Comparison of ENCODE assay signal across 23 cellular contexts in the genomic region with DNA sequence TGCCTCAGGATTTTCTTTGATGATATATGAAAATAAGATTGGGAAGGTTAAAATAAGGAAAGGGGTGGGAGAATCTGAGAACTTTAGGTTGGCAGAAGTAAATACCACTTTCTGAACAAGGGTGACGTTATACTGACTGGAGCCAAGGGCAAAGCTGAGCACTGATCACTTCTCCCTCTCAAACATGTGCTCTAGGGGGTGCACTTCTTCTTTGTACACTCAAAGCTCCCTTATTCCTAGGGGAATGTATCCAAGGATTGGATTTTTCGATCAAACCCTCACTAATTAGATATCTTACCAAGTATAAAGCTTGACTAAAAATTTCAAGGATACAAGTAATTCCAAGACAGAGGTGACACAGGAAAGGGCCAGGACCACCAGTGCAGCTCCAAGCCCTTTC.
A peak's percentile ranks its signal among the peaks of the same experiment; 100 is the strongest.
DNase-seq lines count a peak whose midpoint lies in the region; ATAC-seq, FAIRE-seq and TF ChIP-seq lines count a peak whose summit lies in the region.
"Had no signal": no experiment of that assay in that cellular context is flagged by ENCODE, and none has a peak within 500 bp of the region (broad histone marks: within the 10 kb centered on the region; RNA-seq: fewer than 3 reads in every experiment).

No MANE protein-coding gene starts in this region.

- no peak for FAIRE-seq in RCC 7860 (lab: Jason Lieb, UNC)
- FAIRE-seq: HTR-8/SVneo, TTC549 had no signal

- H3K4me3 ChIP-seq in endodermal cell (ENCODE audit: low read length): no peak overlapping the region

- no peak overlapping the region for H3K4me3 Mint-ChIP-seq in endodermal cell
- H3K4me3 Mint-ChIP-seq: activated naive CD8-positive, alpha-beta T cell treated with anti-CD3 and anti-CD28 coated beads, Interleukin-2, amount 50 U/mL, for 24 hours; activated T-cell treated with anti-CD3 and anti-CD28 coated beads, Interleukin-2, amount 50 U/mL, for 72 hours; CD4-positive, CD25-positive, alpha-beta regulatory T cell; effector memory CD8-positive, alpha-beta T cell had no signal

- no peak for ATAC-seq in GM21529 (IDR thresholded peaks at IDR 0.05; ENCODE audit: unreplicated experiment)
- ATAC-seq: activated naive CD8-positive, alpha-beta T cell treated with anti-CD3 and anti-CD28 coated beads, Interleukin-2, amount 50 U/mL, for 24 hours; activated T-cell treated with anti-CD3 and anti-CD28 coated beads, Interleukin-2, amount 50 U/mL, for 72 hours; effector memory CD8-positive, alpha-beta T cell had no signal

- TF ChIP-seq CTCF in endodermal cell (conservative IDR thresholded peaks at IDR 0.05): peak; percentile 67

- no peaks in the 10 kb centered on the region for H3K36me3 ChIP-seq in endodermal cell (ENCODE audit: control insufficient read depth, insufficient read depth, low read length)

- no peak overlapping the region for H3K27ac Mint-ChIP-seq in endodermal cell
- H3K27ac Mint-ChIP-seq: activated naive CD8-positive, alpha-beta T cell treated with anti-CD3 and anti-CD28 coated beads, Interleukin-2, amount 50 U/mL, for 24 hours; activated T-cell treated with anti-CD3 and anti-CD28 coated beads, Interleukin-2, amount 50 U/mL, for 72 hours; CD4-positive, CD25-positive, alpha-beta regulatory T cell; effector memory CD8-positive, alpha-beta T cell had no signal

- DNase-seq in DMS 273 (lab: John Stamatoyannopoulos, UW; ENCODE audit: unreplicated experiment) (peak; percentile 24), DMS 273 treated with DMSO at 0.1 percent for 48 hours (lab: John Stamatoyannopoulos, UW) (no peak), NCI-H82 treated with DMSO at 0.1 percent for 48 hours (lab: John Stamatoyannopoulos, UW; ENCODE audit: unreplicated experiment) (peak; percentile 81), endodermal cell (no peak), pons (ENCODE audit: low spot score) (peak; percentile 68), RCC 7860 (ENCODE audit: low spot score) (no peak), NCI-H510A treated with DMSO at 0.1 percent for 48 hours (lab: John Stamatoyannopoulos, UW) (no peak)
- DNase-seq: activated CD4-positive, alpha-beta T cell treated with anti-CD3 and anti-CD28 coated beads, Interleukin-2, amount 50 U/mL, for 4 hours; activated naive CD8-positive, alpha-beta T cell treated with anti-CD3 and anti-CD28 coated beads, Interleukin-2, amount 50 U/mL, for 24 hours; activated T-cell treated with anti-CD3 and anti-CD28 coated beads, Interleukin-2, amount 50 U/mL, for 72 hours; CD4-positive, CD25-positive, alpha-beta regulatory T cell; central memory CD4-positive, alpha-beta T cell; effector memory CD8-positive, alpha-beta T cell; foreskin fibroblast; NCI-H446 treated with DMSO at 0.1 percent for 48 hours; OCI-M1; stimulated activated CD4-positive, alpha-beta T cell treated with anti-CD3 and anti-CD28 coated beads, Interleukin-12 subunit alpha, Interleukin-12 subunit beta, amount 100 ng/mL, for 4 hours; stimulated activated naive CD4-positive, alpha-beta T cell treated with Interleukin-2 at 50 U/mL for 16 hours had no signal

- no peaks in the 10 kb centered on the region for H3K9me3 ChIP-seq in endodermal cell (ENCODE audit: control insufficient read depth, low read length)

- H3K27ac ChIP-seq in endodermal cell (ENCODE audit: low read depth, low read length): no peak overlapping the region
- H3K27ac ChIP-seq: 22Rv1, parathyroid adenoma had no signal

- peaks cover under 1% of the 10 kb centered on the region for H3K27me3 Mint-ChIP-seq in endodermal cell (ENCODE audit: insufficient read depth)

- H3K4me1 ChIP-seq in endodermal cell (ENCODE audit: control insufficient read depth, insufficient read depth, low read length): no peaks in the 10 kb centered on the region
- H3K4me1 ChIP-seq: parathyroid adenoma had no signal

- no peaks in the 10 kb centered on the region for H3K27me3 ChIP-seq in endodermal cell (ENCODE audit: control insufficient read depth, insufficient read depth, low read length, poor library complexity, severe bottlenecking)

- WGBS in endodermal cell (ENCODE audit: insufficient coverage in 1 of 2, insufficient read length in 1 of 2), 2 experiments: 20 to 52% methylated on average over 1 to 2 of the region's 2 CpGs

- peaks cover 4% of the 10 kb centered on the region for H3K36me3 Mint-ChIP-seq in endodermal cell (ENCODE audit: low read depth)
- H3K36me3 Mint-ChIP-seq: CD4-positive, CD25-positive, alpha-beta regulatory T cell had no signal

- peaks cover 8% of the 10 kb centered on the region for H3K4me1 Mint-ChIP-seq in endodermal cell
- H3K4me1 Mint-ChIP-seq: activated naive CD8-positive, alpha-beta T cell treated with anti-CD3 and anti-CD28 coated beads, Interleukin-2, amount 50 U/mL, for 24 hours had no signal

- no peak overlapping the region for H3K9ac ChIP-seq in endodermal cell (ENCODE audit: extremely low read depth, low read length, poor library complexity, severe bottlenecking)
- H3K9ac ChIP-seq: parathyroid adenoma had no signal

- H3K9me3 Mint-ChIP-seq in endodermal cell: no peaks in the 10 kb centered on the region
- H3K9me3 Mint-ChIP-seq: activated naive CD8-positive, alpha-beta T cell treated with anti-CD3 and anti-CD28 coated beads, Interleukin-2, amount 50 U/mL, for 24 hours; activated T-cell treated with anti-CD3 and anti-CD28 coated beads, Interleukin-2, amount 50 U/mL, for 72 hours; effector memory CD8-positive, alpha-beta T cell had no signal

Comparison
In these comparisons a context has a peak if more than half of its experiments do, and no peak if none do; other contexts are left out.
1. DNase-seq: peak in DMS 273 (single experiment), NCI-H82 treated with DMSO at 0.1 percent for 48 hours (single experiment) and pons (single experiment); none in DMS 273 treated with DMSO at 0.1 percent for 48 hours (single experiment), endodermal cell (single experiment), RCC 7860 (single experiment) and NCI-H510A treated with DMSO at 0.1 percent for 48 hours (single experiment).